ENCODE assay signal across 1 cellular context in genomic region chr19:36378625-36379509, GRCh38.
A peak's percentile ranks its signal among the peaks of the same experiment; 100 is the strongest.
TF ChIP-seq lines count a peak whose summit lies in the region.

Gene ZFP14 (minus strand): TSS chr19:36379201. CDS start chr19:36367892, 11,309 bp downstream.

TF ChIP-seq in HepG2, 621 proteins besides CTCF, POLR2A, EP300 and RAD21 (continued from another document and continues in another):
- peak; percentile 41; the same call in 1 of the 2 replicates for TF ChIP-seq SNAPC4 (CRISPR knock-in tag; IDR thresholded peaks at IDR 0.05)
- no peak for TF ChIP-seq ZBTB10 (CRISPR knock-in tag; IDR thresholded peaks at IDR 0.05; ENCODE audit: borderline replicate concordance)
- 0 out of 2 replicates have a peak, but pooled peaks have one; percentile 46 for TF ChIP-seq ZNF251 (CRISPR knock-in tag; IDR thresholded peaks at IDR 0.05)
- TF ChIP-seq ZNF567 (CRISPR knock-in tag; IDR thresholded peaks at IDR 0.05; ENCODE audit: borderline replicate concordance), result 0 out of 2 replicates have a peak, but pooled peaks have one; percentile 69
- TF ChIP-seq ZNF800 (CRISPR knock-in tag; IDR thresholded peaks at IDR 0.05), result peak; percentile 61; the same call in 1 of the 2 replicates
- TF ChIP-seq TFAP4 (IDR thresholded peaks at IDR 0.05; ENCODE audit: borderline replicate concordance, low read depth), result peak; percentile 28; the same call in 1 of the 2 replicates
- no peak for TF ChIP-seq HNRNPUL1 (IDR thresholded peaks at IDR 0.05; ENCODE audit: low read depth, low read length)
- peak; percentile 73; the same call in 1 of the 2 replicates for TF ChIP-seq TARDBP (CRISPR knock-in tag; IDR thresholded peaks at IDR 0.05)
- TF ChIP-seq ZFY (CRISPR knock-in tag; IDR thresholded peaks at IDR 0.05), result peak; percentile 93
- no peak for TF ChIP-seq EHMT2 (IDR thresholded peaks at IDR 0.05; ENCODE audit: borderline replicate concordance, low read depth, low read length)
- TF ChIP-seq REST (IDR thresholded peaks at IDR 0.05; ENCODE audit: borderline replicate concordance in 1 of 2, low read depth in 1 of 2, low read length in 2 of 2), result peak in 1 of 2 experiments; percentile 18; a peak in 1 of 4 replicates
- no peak for TF ChIP-seq ZNF564 (CRISPR knock-in tag; IDR thresholded peaks at IDR 0.05)
- 0 out of 2 replicates have a peak, but pooled peaks have one; percentile 13 for TF ChIP-seq SATB2 (CRISPR knock-in tag; IDR thresholded peaks at IDR 0.05)
- TF ChIP-seq RBAK (CRISPR knock-in tag; IDR thresholded peaks at IDR 0.05), result no peak
- peak; percentile 75; the same call in 1 of the 2 replicates for TF ChIP-seq ZNF350 (CRISPR knock-in tag; IDR thresholded peaks at IDR 0.05; ENCODE audit: borderline replicate concordance, low read depth)
- TF ChIP-seq TEAD3 (CRISPR knock-in tag; optimal IDR thresholded peaks at IDR 0.05; ENCODE audit: borderline replicate concordance), result peak; percentile 70
- TF ChIP-seq PHF8 (CRISPR knock-in tag; IDR thresholded peaks at IDR 0.05), result peak; percentile 90
- TF ChIP-seq ZNF430 (CRISPR knock-in tag; IDR thresholded peaks at IDR 0.05), result peak; percentile 75
- 0 out of 2 replicates have a peak, but pooled peaks have one; percentile 34 for TF ChIP-seq SP4 (CRISPR knock-in tag; IDR thresholded peaks at IDR 0.05)
- TF ChIP-seq BORCS8-MEF2B (CRISPR knock-in tag; IDR thresholded peaks at IDR 0.05), result peak; percentile 79; the same call in 1 of the 2 replicates
- TF ChIP-seq ZNF547 (CRISPR knock-in tag; IDR thresholded peaks at IDR 0.05), result 0 out of 2 replicates have a peak, but pooled peaks have one; percentile 25
- TF ChIP-seq HNF1B (CRISPR knock-in tag; IDR thresholded peaks at IDR 0.05), result peak; percentile 39; the same call in 1 of the 2 replicates
- peak; percentile 72; the same call in 1 of the 2 replicates for TF ChIP-seq ISX (CRISPR knock-in tag; conservative IDR thresholded peaks at IDR 0.05)
- no peak for TF ChIP-seq ATAD3A (CRISPR knock-in tag; IDR thresholded peaks at IDR 0.05)
- peak; percentile 29; the same call in 1 of the 2 replicates for TF ChIP-seq PBX3 (CRISPR knock-in tag; IDR thresholded peaks at IDR 0.05; ENCODE audit: borderline replicate concordance)
- no peak for TF ChIP-seq SOX13 (IDR thresholded peaks at IDR 0.05)
- TF ChIP-seq SOX13 (CRISPR knock-in tag; conservative IDR thresholded peaks at IDR 0.05 in 1 of 2, IDR thresholded peaks at IDR 0.05 in 1 of 2), result peak in 1 of 2 experiments; percentile 26; a peak in 1 of 4 replicates
- TF ChIP-seq ZC3H13 (CRISPR knock-in tag; IDR thresholded peaks at IDR 0.05), result no peak
- peak; percentile 69; the same call in 1 of the 2 replicates for TF ChIP-seq KMT2A (CRISPR knock-in tag; IDR thresholded peaks at IDR 0.05)
- no peak for TF ChIP-seq TERF1 (CRISPR knock-in tag; IDR thresholded peaks at IDR 0.05)
- TF ChIP-seq SRY (CRISPR knock-in tag; IDR thresholded peaks at IDR 0.05), result peak; percentile 32
- TF ChIP-seq ZNF574 (CRISPR knock-in tag; IDR thresholded peaks at IDR 0.05), result peak; percentile 93
- TF ChIP-seq ZNF841 (CRISPR knock-in tag; IDR thresholded peaks at IDR 0.05; ENCODE audit: borderline replicate concordance), result no peak
